Comparison of ENCODE assay signal across 12 cellular contexts in genomic region chr17:47604268-47604927, GRCh38. TPM values are rescaled to one million over a fixed set of nuclear protein-coding genes. Genes with fewer than 3 reads are reported as not detected.
DNase-seq lines count a peak whose midpoint lies in the region; ATAC-seq, FAIRE-seq and TF ChIP-seq lines count a peak whose summit lies in the region.
"Had no signal": no experiment of that assay in that cellular context is flagged by ENCODE, and none has a peak within 500 bp of the region (broad histone marks: within the 10 kb centered on the region; RNA-seq: fewer than 3 reads in every experiment).

No MANE protein-coding gene starts in this region.

- TF ChIP-seq CTCF in smooth muscle cell (IDR thresholded peaks at IDR 0.05; ENCODE audit: borderline replicate concordance, insufficient read depth, poor library complexity, severe bottlenecking) (no peak), thyroid gland (IDR thresholded peaks at IDR 0.05) (no peak)

- TF ChIP-seq POLR2A in thyroid gland (IDR thresholded peaks at IDR 0.05): no peak

- H3K79me2 ChIP-seq in smooth muscle cell (ENCODE audit: low read depth): no peaks in the 10 kb centered on the region

- H3K4me2 ChIP-seq in smooth muscle cell: peak overlapping the region; percentile 34

- H3K4me3 ChIP-seq in smooth muscle cell: no peak overlapping the region
- no peak overlapping the region for H3K4me3 ChIP-seq in thyroid gland (replicated peaks in 1 of 3)
- H3K4me3 ChIP-seq: esophagus squamous epithelium, GM12878 had no signal

- peak overlapping the region; percentile 3 for H3K9ac ChIP-seq in smooth muscle cell (ENCODE audit: low read depth)

- no peak overlapping the region for H2AFZ ChIP-seq in smooth muscle cell (ENCODE audit: low read depth)

- H3K27me3 ChIP-seq in smooth muscle cell (ENCODE audit: low read depth) (no peaks in the 10 kb centered on the region), thyroid gland (no peaks in the 10 kb centered on the region)
- H3K27me3 ChIP-seq: esophagus squamous epithelium had no signal

- H3K9me3 ChIP-seq in smooth muscle cell (replicated peaks; ENCODE audit: low read depth) (no peaks in the 10 kb centered on the region), thyroid gland (no peaks in the 10 kb centered on the region)
- H3K9me3 ChIP-seq: esophagus squamous epithelium had no signal

- DNase-seq in DMS153 (lab: John Stamatoyannopoulos, UW): peak; percentile 37
- no peak for DNase-seq in DMS153 treated with DMSO at 0.1 percent for 48 hours (lab: John Stamatoyannopoulos, UW; ENCODE audit: unreplicated experiment)
- peak; percentile 59 to 88 for DNase-seq in NCI-H524 (lab: John Stamatoyannopoulos, UW)
- no peak for DNase-seq in smooth muscle cell (lab: John Stamatoyannopoulos, UW; ENCODE audit: unreplicated experiment)
- no peak for DNase-seq in thyroid gland
- DNase-seq: esophagus squamous epithelium, GOT3 had no signal

- peaks cover 5% of the 10 kb centered on the region for H4K20me1 ChIP-seq in smooth muscle cell (ENCODE audit: low read depth)

- 80% methylated on average over 2 of the region's 2 CpGs for WGBS in smooth muscle cell (ENCODE audit: low lambda C conversion rate)
- WGBS in thyroid gland, 2 donors: 61 to 63% methylated on average over 2 of the region's 2 CpGs

- FAIRE-seq in endometrium (lab: Jason Lieb, UNC): peak; percentile 45

- H3K27ac ChIP-seq in smooth muscle cell (ENCODE audit: low read depth) (peak overlapping the region; percentile 61), thyroid gland (peak overlapping the region in 1 of 3 donors; percentile 17)
- H3K27ac ChIP-seq: 22Rv1 had no signal

- H3K36me3 ChIP-seq in smooth muscle cell (ENCODE audit: low read depth): peaks cover 18% of the 10 kb centered on the region
- peaks cover 38 to 41% of the 10 kb centered on the region in 2 donors for H3K36me3 ChIP-seq in thyroid gland

- H3F3A ChIP-seq in smooth muscle cell (ENCODE audit: low read depth): peaks cover 12% of the 10 kb centered on the region

- intact Hi-C loops in thyroid gland (cut with DNase I): no loop called here

- ATAC-seq in HG03457 (IDR thresholded peaks at IDR 0.05; ENCODE audit: unreplicated experiment): no peak
- ATAC-seq in GM21528 (IDR thresholded peaks at IDR 0.05; ENCODE audit: low FRiP score, unreplicated experiment): no peak
- ATAC-seq: GM12878 had no signal

- H3K4me1 ChIP-seq in smooth muscle cell (ENCODE audit: low read depth): no peaks in the 10 kb centered on the region
- peaks cover 0 to 10% of the 10 kb centered on the region in 2 donors for H3K4me1 ChIP-seq in thyroid gland

RNA-seq across cellular contexts. Expression of gene KPNB1, which starts 45.3 kb away (rescaled TPM):
- total RNA-seq in smooth muscle cell (242 and 245 TPM in 2 replicates), thyroid gland (100 to 1,000 TPM; 134 to 207 (median 170) TPM)
- 78.8 and 83.0 TPM in 2 replicates for polyA plus RNA-seq in smooth muscle cell

Comparison
In these comparisons a context has a peak if more than half of its experiments do, and no peak if none do; other contexts are left out.
1. DNase-seq: peak in DMS153 (single experiment) and NCI-H524 (2 of 2); none in DMS153 treated with DMSO at 0.1 percent for 48 hours (single experiment), smooth muscle cell (single experiment) and thyroid gland (0 of 2).